ENCODE assay signal across 8 cellular contexts in the genomic region with DNA sequence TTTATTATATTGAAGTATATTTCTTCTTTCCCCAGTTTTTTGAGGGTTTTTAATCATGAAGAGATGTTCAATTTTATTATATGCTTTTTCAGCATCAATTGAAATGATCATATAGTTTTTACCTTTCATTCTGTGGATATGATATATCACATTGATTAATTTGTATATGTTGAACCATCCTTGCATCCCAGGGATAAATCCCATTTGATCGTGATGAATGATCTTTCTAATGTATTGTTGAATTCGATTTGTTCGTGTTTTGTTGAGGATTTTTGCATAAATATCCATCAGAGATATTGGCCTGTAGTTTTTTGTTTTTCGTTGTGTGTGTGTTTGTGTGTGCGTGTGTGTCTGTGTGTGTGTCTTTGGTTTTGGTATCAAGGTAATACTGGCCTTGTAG.
"Had no signal": no experiment of that assay in that cellular context is flagged by ENCODE, and none has a peak within 500 bp of the region (broad histone marks: within the 10 kb centered on the region; RNA-seq: fewer than 3 reads in every experiment).

No MANE protein-coding gene starts in this region.

- FAIRE-seq: G401.6, GM12878, GM12891, GM12892, GM18507, GM19239 had no signal

- DNase-seq: GDM1, GF-D8 had no signal

- H3K4me3 ChIP-seq: GM12878 had no signal

- ATAC-seq: GM12878 had no signal
